In genomic region chr14:34059037-34059924, GRCh38 we compare ENCODE assay signal across 8 cellular contexts.
DNase-seq lines count a peak whose midpoint lies in the region; ATAC-seq, FAIRE-seq and TF ChIP-seq lines count a peak whose summit lies in the region.

No MANE protein-coding gene starts in this region.

- ATAC-seq in HepG2 (no peak), GM18861 (IDR thresholded peaks at IDR 0.05; ENCODE audit: unreplicated experiment) (no peak)

- TF ChIP-seq RAD21 in HepG2 (CRISPR knock-in tag; IDR thresholded peaks at IDR 0.05) = no peak

- H3K27me3 ChIP-seq in HepG2 (ENCODE audit: control insufficient read depth in 1 of 2, insufficient read depth in 2 of 2, low read length in 2 of 2) (no peaks in the 10 kb centered on the region; a peak in 2 of 5 replicates), suprapubic skin (no peaks in the 10 kb centered on the region)

- H3K9ac ChIP-seq in HepG2 (ENCODE audit: insufficient read depth, low read depth, low read length) = peak overlapping the region; percentile 62

- no peak for FAIRE-seq in HepG2 (lab: Jason Lieb, UNC)

- TF ChIP-seq EP300 in HepG2 (IDR thresholded peaks at IDR 0.05; ENCODE audit: low read depth in 2 of 2, low read length in 2 of 2) (no peak), HepG2 (CRISPR knock-in tag; IDR thresholded peaks at IDR 0.05; ENCODE audit: borderline replicate concordance) (no peak), suprapubic skin (IDR thresholded peaks at IDR 0.05) (no peak)

- no peaks in the 10 kb centered on the region for H3K9me3 ChIP-seq in HepG2 (ENCODE audit: low read length)
- H3K9me3 ChIP-seq in suprapubic skin = no peaks in the 10 kb centered on the region

- H3K27ac Mint-ChIP-seq in activated CD4-positive, alpha-beta T cell treated with anti-CD3 and anti-CD28 coated beads, Interleukin-2, amount 10 ng/mL, durations not matched to agents 7 days and 5 days = peak overlapping the region; percentile 83

- peaks cover 69% of the 10 kb centered on the region for H3K4me1 ChIP-seq in HepG2 (ENCODE audit: insufficient read depth, low read length)
- H3K4me1 ChIP-seq in suprapubic skin = peaks cover 20% of the 10 kb centered on the region

- H3K4me3 ChIP-seq in astrocyte of the cerebellum (ENCODE audit: low read depth, low read length) = peak overlapping the region; percentile 45
- H3K4me3 ChIP-seq in HepG2 (replicated peaks in 1 of 3; ENCODE audit: insufficient read depth in 1 of 3, low read depth in 2 of 3, low read length in 3 of 3) = peak overlapping the region; percentile 28 to 66 (median 41); a peak in 5 of 6 replicates
- H3K4me3 ChIP-seq in suprapubic skin = peak overlapping the region; percentile 77

- H3K36me3 Mint-ChIP-seq in activated CD4-positive, alpha-beta T cell treated with anti-CD3 and anti-CD28 coated beads, Interleukin-2, amount 10 ng/mL, durations not matched to agents 7 days and 5 days (ENCODE audit: low read depth) = peaks cover 11% of the 10 kb centered on the region

- peak overlapping the region; percentile 70 for H3K4me2 ChIP-seq in HepG2 (ENCODE audit: low read depth, low read length)

- peak overlapping the region; percentile 26 for H3K27ac ChIP-seq in HepG2 (ENCODE audit: extremely low read length, insufficient read depth, low read length)
- peak overlapping the region; percentile 89 for H3K27ac ChIP-seq in suprapubic skin

- no TSS peak for BruUV-seq in HepG2 (replicated peaks; lab: Mats Ljungman, UMichigan)

- peaks cover 3% of the 10 kb centered on the region for H3K9me3 Mint-ChIP-seq in activated CD4-positive, alpha-beta T cell treated with anti-CD3 and anti-CD28 coated beads, Interleukin-2, amount 10 ng/mL, durations not matched to agents 7 days and 5 days

- peaks cover 30% of the 10 kb centered on the region for H3K27me3 Mint-ChIP-seq in activated CD4-positive, alpha-beta T cell treated with anti-CD3 and anti-CD28 coated beads, Interleukin-2, amount 10 ng/mL, durations not matched to agents 7 days and 5 days

- CTCF ChIA-PET in activated CD4-positive, alpha-beta T cell treated with anti-CD3 and anti-CD28 coated beads, Interleukin-2, amount 10 ng/mL, durations not matched to agents 7 days and 5 days (lab: Charles Lee) = interaction anchor here (0.8 to 1.6 kb wide), 5 partner anchors 11 to 46 kb away, joined by 3 to 5 read pairs (median 4); no protein-coding TSS in a partner anchor
- CTCF ChIA-PET in HepG2 (lab: Yijun Ruan, JAX; ENCODE audit: low intra/inter-chr PET ratio, low total read pairs) = no interaction called here

- intact Hi-C loops in HepG2 (cut with micrococcal nuclease; ENCODE audit: unreplicated experiment) = no loop called here

- H3K4me3 Mint-ChIP-seq in activated CD4-positive, alpha-beta T cell treated with anti-CD3 and anti-CD28 coated beads, Interleukin-2, amount 10 ng/mL, durations not matched to agents 7 days and 5 days = peak overlapping the region; percentile 58

- TF ChIP-seq CTCF in astrocyte of the cerebellum (IDR thresholded peaks at IDR 0.05; ENCODE audit: low read depth, low read length, missing control alignments) = no peak
- TF ChIP-seq CTCF in HepG2 (CRISPR knock-in tag; IDR thresholded peaks at IDR 0.05) = no peak
- no peak for TF ChIP-seq CTCF in suprapubic skin (IDR thresholded peaks at IDR 0.05)

- TF ChIP-seq POLR2A in HepG2 (IDR thresholded peaks at IDR 0.05; ENCODE audit: insufficient read depth in 1 of 2, low read depth in 2 of 2, low read length in 2 of 2) (no peak), suprapubic skin (IDR thresholded peaks at IDR 0.05) (no peak)

- no peaks in the 10 kb centered on the region for H3K79me2 ChIP-seq in HepG2 (ENCODE audit: insufficient read depth, low read length)

- H4K20me1 ChIP-seq in HepG2 (ENCODE audit: insufficient read depth, low read length) = no peaks in the 10 kb centered on the region

- 83% methylated on average over 16 of the region's 16 CpGs for WGBS in HepG2 (ENCODE audit: low lambda C conversion rate)
- 77% methylated on average over 16 of the region's 16 CpGs for whole genome bisulfite sequencing in suprapubic skin

- POLR2A ChIA-PET in activated CD4-positive, alpha-beta T cell treated with anti-CD3 and anti-CD28 coated beads, Interleukin-2, amount 10 ng/mL, durations not matched to agents 7 days and 5 days (lab: Charles Lee) = interaction anchor here (0.9 kb wide), 1 partner anchor 15 kb away, joined by 3 read pairs; no protein-coding TSS in a partner anchor
- POLR2A ChIA-PET in HepG2 (lab: Yijun Ruan, JAX) = interaction anchor here (0.6 to 2.6 kb wide), 11 partner anchors 7 to 121 kb away, joined by 3 to 13 read pairs (median 5); no protein-coding TSS in a partner anchor

- no peak overlapping the region for H2AFZ ChIP-seq in HepG2 (ENCODE audit: low read length)

- no peak for DNase-seq in activated CD4-positive, alpha-beta T cell treated with anti-CD3 and anti-CD28 coated beads, Interleukin-2, amount 10 ng/mL, durations not matched to agents 7 days and 5 days
- DNase-seq in activated CD4-positive, alpha-beta T cell treated with anti-CD3 and anti-CD28 coated beads, Interleukin-2, amount 50 U/mL, for 4 hours = no peak
- no peak for DNase-seq in astrocyte of the cerebellum (ENCODE audit: low read depth)
- no peak for DNase-seq in HepG2 (ENCODE audit: low spot score)
- no peak for DNase-seq in suprapubic skin (ENCODE audit: low spot score in 2 of 2)
- DNase-seq in NCI-H748 (lab: John Stamatoyannopoulos, UW; ENCODE audit: unreplicated experiment) = no peak
- DNase-seq in superior temporal gyrus (ENCODE audit: extremely low spot score) = no peak

- peaks cover 47% of the 10 kb centered on the region for H3K4me1 Mint-ChIP-seq in activated CD4-positive, alpha-beta T cell treated with anti-CD3 and anti-CD28 coated beads, Interleukin-2, amount 10 ng/mL, durations not matched to agents 7 days and 5 days

- in situ Hi-C loops in astrocyte of the cerebellum (cut with HindIII; ENCODE audit: low sequenced_read_pairs) (no loop called here), HepG2 (cut with HindIII; ENCODE audit: extremely low pct_ligation_motif_present, low pct_unique_long_range_greater_than_20kb) (no loop called here)

- H3K36me3 ChIP-seq in HepG2 (replicated peaks in 1 of 2; ENCODE audit: control insufficient read depth in 1 of 2, insufficient read depth in 2 of 2, low read length in 2 of 2) (no peaks in the 10 kb centered on the region), suprapubic skin (no peaks in the 10 kb centered on the region)

TF ChIP-seq in HepG2, 621 proteins besides CTCF, POLR2A, EP300 and RAD21 (continues in another document):
- TF ChIP-seq ZNF274 (CRISPR knock-in tag; IDR thresholded peaks at IDR 0.05) (peak; percentile 65; the same call in 1 of the 2 replicates), MAFK (conservative IDR thresholded peaks at IDR 0.05 in 1 of 2, IDR thresholded peaks at IDR 0.05 in 1 of 2; ENCODE audit: low read length in 2 of 2) (peak; percentile 66 to 76), ARHGAP35 (CRISPR knock-in tag; IDR thresholded peaks at IDR 0.05; ENCODE audit: borderline replicate concordance) (0 out of 2 replicates have a peak, but pooled peaks have one; percentile 25)
- TF ChIP-seq, protein P1, sequence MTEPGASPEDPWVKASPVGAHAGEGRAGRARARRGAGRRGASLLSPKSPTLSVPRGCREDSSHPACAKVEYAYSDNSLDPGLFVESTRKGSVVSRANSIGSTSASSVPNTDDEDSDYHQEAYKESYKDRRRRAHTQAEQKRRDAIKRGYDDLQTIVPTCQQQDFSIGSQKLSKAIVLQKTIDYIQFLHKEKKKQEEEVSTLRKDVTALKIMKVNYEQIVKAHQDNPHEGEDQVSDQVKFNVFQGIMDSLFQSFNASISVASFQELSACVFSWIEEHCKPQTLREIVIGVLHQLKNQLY (CRISPR knock-in tag; IDR thresholded peaks at IDR 0.05) = peak; percentile 4; the same call in 1 of the 2 replicates
- TF ChIP-seq, protein P2, sequence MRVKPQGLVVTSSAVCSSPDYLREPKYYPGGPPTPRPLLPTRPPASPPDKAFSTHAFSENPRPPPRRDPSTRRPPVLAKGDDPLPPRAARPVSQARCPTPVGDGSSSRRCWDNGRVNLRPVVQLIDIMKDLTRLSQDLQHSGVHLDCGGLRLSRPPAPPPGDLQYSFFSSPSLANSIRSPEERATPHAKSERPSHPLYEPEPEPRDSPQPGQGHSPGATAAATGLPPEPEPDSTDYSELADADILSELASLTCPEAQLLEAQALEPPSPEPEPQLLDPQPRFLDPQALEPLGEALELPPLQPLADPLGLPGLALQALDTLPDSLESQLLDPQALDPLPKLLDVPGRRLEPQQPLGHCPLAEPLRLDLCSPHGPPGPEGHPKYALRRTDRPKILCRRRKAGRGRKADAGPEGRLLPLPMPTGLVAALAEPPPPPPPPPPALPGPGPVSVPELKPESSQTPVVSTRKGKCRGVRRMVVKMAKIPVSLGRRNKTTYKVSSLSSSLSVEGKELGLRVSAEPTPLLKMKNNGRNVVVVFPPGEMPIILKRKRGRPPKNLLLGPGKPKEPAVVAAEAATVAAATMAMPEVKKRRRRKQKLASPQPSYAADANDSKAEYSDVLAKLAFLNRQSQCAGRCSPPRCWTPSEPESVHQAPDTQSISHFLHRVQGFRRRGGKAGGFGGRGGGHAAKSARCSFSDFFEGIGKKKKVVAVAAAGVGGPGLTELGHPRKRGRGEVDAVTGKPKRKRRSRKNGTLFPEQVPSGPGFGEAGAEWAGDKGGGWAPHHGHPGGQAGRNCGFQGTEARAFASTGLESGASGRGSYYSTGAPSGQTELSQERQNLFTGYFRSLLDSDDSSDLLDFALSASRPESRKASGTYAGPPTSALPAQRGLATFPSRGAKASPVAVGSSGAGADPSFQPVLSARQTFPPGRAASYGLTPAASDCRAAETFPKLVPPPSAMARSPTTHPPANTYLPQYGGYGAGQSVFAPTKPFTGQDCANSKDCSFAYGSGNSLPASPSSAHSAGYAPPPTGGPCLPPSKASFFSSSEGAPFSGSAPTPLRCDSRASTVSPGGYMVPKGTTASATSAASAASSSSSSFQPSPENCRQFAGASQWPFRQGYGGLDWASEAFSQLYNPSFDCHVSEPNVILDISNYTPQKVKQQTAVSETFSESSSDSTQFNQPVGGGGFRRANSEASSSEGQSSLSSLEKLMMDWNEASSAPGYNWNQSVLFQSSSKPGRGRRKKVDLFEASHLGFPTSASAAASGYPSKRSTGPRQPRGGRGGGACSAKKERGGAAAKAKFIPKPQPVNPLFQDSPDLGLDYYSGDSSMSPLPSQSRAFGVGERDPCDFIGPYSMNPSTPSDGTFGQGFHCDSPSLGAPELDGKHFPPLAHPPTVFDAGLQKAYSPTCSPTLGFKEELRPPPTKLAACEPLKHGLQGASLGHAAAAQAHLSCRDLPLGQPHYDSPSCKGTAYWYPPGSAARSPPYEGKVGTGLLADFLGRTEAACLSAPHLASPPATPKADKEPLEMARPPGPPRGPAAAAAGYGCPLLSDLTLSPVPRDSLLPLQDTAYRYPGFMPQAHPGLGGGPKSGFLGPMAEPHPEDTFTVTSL (CRISPR knock-in tag; IDR thresholded peaks at IDR 0.05; ENCODE audit: borderline replicate concordance) = peak; percentile 26; the same call in 1 of the 2 replicates
